In the genomic region with DNA sequence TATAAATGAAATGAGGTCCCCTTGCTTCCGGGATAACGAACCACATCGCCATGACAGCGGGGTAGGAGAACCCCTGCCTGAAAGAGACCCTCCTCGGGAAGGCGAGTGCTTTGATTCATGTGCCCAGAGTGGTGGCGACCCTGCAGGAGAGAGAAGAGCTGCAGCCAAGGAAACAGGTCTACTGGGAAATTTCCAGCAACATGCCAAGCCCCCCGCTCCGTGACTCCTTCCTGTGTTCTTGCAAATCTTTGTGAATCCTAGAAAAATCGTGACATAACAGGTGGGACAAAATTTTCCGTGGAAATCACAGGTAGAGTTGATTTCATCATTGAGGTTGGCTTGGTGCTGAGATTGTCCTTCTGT, we compare ENCODE assay signal across 2 cellular contexts.
TF ChIP-seq lines count a peak whose summit lies in the region.

No MANE protein-coding gene starts in this region.

TF ChIP-seq in H1, 55 proteins besides CTCF, POLR2A, EP300 and RAD21:
- TF ChIP-seq SIX5 (IDR thresholded peaks at IDR 0.05; ENCODE audit: low read depth, low read length) (no peak), KDM4A (IDR thresholded peaks at IDR 0.05; ENCODE audit: low read depth, low read length, severe bottlenecking) (no peak), CHD1 (IDR thresholded peaks at IDR 0.05; ENCODE audit: low read depth, low read length) (no peak)

TF ChIP-seq in GM12891, 5 proteins besides CTCF, POLR2A, EP300 and RAD21:
- TF ChIP-seq SPI1 (IDR thresholded peaks at IDR 0.05; ENCODE audit: low read depth, low read length) = no peak
- no peak for TF ChIP-seq PAX5 (IDR thresholded peaks at IDR 0.05; ENCODE audit: insufficient read depth, low read length, severe bottlenecking)
